18 cellular contexts compared by ENCODE assay signal in genomic region chr17:68910789-68911431, GRCh38. TPM values are rescaled to one million over a fixed set of nuclear protein-coding genes. Genes with fewer than 3 reads are reported as not detected.
A peak's percentile ranks its signal among the peaks of the same experiment; 100 is the strongest.
DNase-seq lines count a peak whose midpoint lies in the region; TF ChIP-seq lines count a peak whose summit lies in the region.
"Had no signal": no experiment of that assay in that cellular context is flagged by ENCODE, and none has a peak within 500 bp of the region (broad histone marks: within the 10 kb centered on the region; RNA-seq: fewer than 3 reads in every experiment).

No MANE protein-coding gene starts in this region.

- peak overlapping the region; percentile 25 for H2BK15ac ChIP-seq in neuronal stem cell (ENCODE audit: low read length)

- POLR2A ChIA-PET in A673 (lab: Charles Lee; ENCODE audit: low non-redundant PET) = no interaction called here

- H3K4me1 Mint-ChIP-seq in glutamatergic neuron (ENCODE audit: low read depth, unreplicated experiment) = peaks cover 4% of the 10 kb centered on the region
- H3K4me1 Mint-ChIP-seq in T-helper 2 cell treated with Interferon-gamma antibody and Interleukin-4, amounts not matched to agents 5 μg/mL and 100 μg/mL, for 36 hours (ENCODE audit: low read depth) = no peaks in the 10 kb centered on the region

- intact Hi-C loops in mammary epithelial cell (cut with micrococcal nuclease) = loop anchor here (1.0 to 5.0 kb wide), 3 partner anchors 117 to 326 kb away; no protein-coding TSS in a partner anchor
- intact Hi-C loops in testis (cut with DNase I; ENCODE audit: low total_unique reads) = no loop called here
- intact Hi-C loops in A673 (cut with micrococcal nuclease; ENCODE audit: unreplicated experiment) = loop anchor here (2.0 kb wide), 1 partner anchor 134 kb away; no protein-coding TSS in a partner anchor
- intact Hi-C loops in spleen (cut with DNase I; ENCODE audit: low total_unique reads) = no loop called here

- no peak overlapping the region for H4K8ac ChIP-seq in neuronal stem cell (ENCODE audit: low read depth, low read length)

- H4K20me1 ChIP-seq in mammary epithelial cell (ENCODE audit: insufficient read depth, low read length) = no peaks in the 10 kb centered on the region

- no peak overlapping the region for H3K27ac Mint-ChIP-seq in glutamatergic neuron (ENCODE audit: unreplicated experiment)
- no peak overlapping the region for H3K27ac Mint-ChIP-seq in T-helper 2 cell treated with Interferon-gamma antibody and Interleukin-4, amounts not matched to agents 5 μg/mL and 100 μg/mL, for 36 hours

- no peak overlapping the region for H3K4me3 Mint-ChIP-seq in glutamatergic neuron (ENCODE audit: unreplicated experiment)
- H3K4me3 Mint-ChIP-seq in T-helper 2 cell treated with Interferon-gamma antibody and Interleukin-4, amounts not matched to agents 5 μg/mL and 100 μg/mL, for 36 hours = no peak overlapping the region
- H3K4me3 Mint-ChIP-seq: neural crest cell had no signal

- H3K79me2 ChIP-seq in mammary epithelial cell (ENCODE audit: insufficient read depth, low read length) = no peaks in the 10 kb centered on the region

- H2AK5ac ChIP-seq in neuronal stem cell (ENCODE audit: low read depth, low read length) = no peak overlapping the region

- no peak for TF ChIP-seq CTCF in mammary epithelial cell (conservative IDR thresholded peaks at IDR 0.05 in 1 of 2, IDR thresholded peaks at IDR 0.05 in 1 of 2; ENCODE audit: extremely low read depth in 1 of 2, insufficient read depth in 1 of 2, low read depth in 1 of 2, low read length in 2 of 2)
- TF ChIP-seq CTCF in glutamatergic neuron (IDR thresholded peaks at IDR 0.05; ENCODE audit: partially characterized antibody, unreplicated experiment) = no peak
- TF ChIP-seq CTCF in testis (IDR thresholded peaks at IDR 0.05) = no peak
- no peak for TF ChIP-seq CTCF in A673 (conservative IDR thresholded peaks at IDR 0.05; ENCODE audit: low read depth, low read length)
- TF ChIP-seq CTCF in spleen (IDR thresholded peaks at IDR 0.05 in 8 of 11, conservative IDR thresholded peaks at IDR 0.05 in 3 of 11) = no peak

- no TSS peak for BruUV-seq in mammary epithelial cell (replicated peaks; lab: Mats Ljungman, UMichigan)
- no TSS peak for BruUV-seq in A673 (replicated peaks; lab: Mats Ljungman, UMichigan)

- H3K9me3 ChIP-seq in mammary epithelial cell (replicated peaks; ENCODE audit: insufficient read depth, low read length) = no peaks in the 10 kb centered on the region
- H3K9me3 ChIP-seq in neuronal stem cell (replicated peaks in 1 of 2; ENCODE audit: control insufficient read depth in 2 of 2, insufficient read depth in 1 of 2, low read depth in 1 of 2, low read length in 2 of 2) = peaks cover 0 to 6% of the 10 kb centered on the region in 2 donors
- H3K9me3 ChIP-seq in testis = no peaks in the 10 kb centered on the region
- no peaks in the 10 kb centered on the region for H3K9me3 ChIP-seq in A673 (ENCODE audit: low read depth, low read length, poor library complexity, severe bottlenecking)
- peaks cover 0 to 7% (median 0%) of the 10 kb centered on the region in 8 donors for H3K9me3 ChIP-seq in spleen
- H3K9me3 ChIP-seq: SJCRH30, thoracic aorta had no signal

- H3K27me3 ChIP-seq in mammary epithelial cell (ENCODE audit: insufficient read depth, low read length) = no peaks in the 10 kb centered on the region
- H3K27me3 ChIP-seq in neuronal stem cell (ENCODE audit: control insufficient read depth in 3 of 3, insufficient read depth in 3 of 3, low read depth in 1 of 3, low read length in 3 of 3) = no peaks in the 10 kb centered on the region
- no peaks in the 10 kb centered on the region for H3K27me3 ChIP-seq in testis
- H3K27me3 ChIP-seq in A673 (replicated peaks; ENCODE audit: insufficient read depth, low read depth, low read length, poor library complexity) = no peaks in the 10 kb centered on the region
- no peaks in the 10 kb centered on the region for H3K27me3 ChIP-seq in spleen (replicated peaks in 1 of 7)
- H3K27me3 ChIP-seq: adrenal gland, SJCRH30 had no signal

- TF ChIP-seq POLR2A in testis (IDR thresholded peaks at IDR 0.05) (no peak), spleen (IDR thresholded peaks at IDR 0.05) (no peak)

- H3K18ac ChIP-seq in neuronal stem cell (ENCODE audit: low read length) = peak overlapping the region; percentile 6

- H3K9ac ChIP-seq in mammary epithelial cell (ENCODE audit: insufficient read depth, low read length) = no peak overlapping the region
- H3K9ac ChIP-seq in neuronal stem cell (ENCODE audit: low read depth, low read length, poor library complexity) = no peak overlapping the region

- H3K4me1 ChIP-seq in mammary epithelial cell (ENCODE audit: insufficient read depth, low read length) = peaks cover 26% of the 10 kb centered on the region
- peaks cover 0 to 2% of the 10 kb centered on the region in 2 donors for H3K4me1 ChIP-seq in neuronal stem cell (ENCODE audit: control insufficient read depth in 2 of 2, insufficient read depth in 1 of 2, low read depth in 1 of 2, low read length in 2 of 2)
- peaks cover 13% of the 10 kb centered on the region for H3K4me1 ChIP-seq in testis
- peaks cover 22% of the 10 kb centered on the region for H3K4me1 ChIP-seq in A673 (ENCODE audit: insufficient read depth, low read length, poor library complexity, severe bottlenecking)
- peaks cover 0 to 11% (median 0%) of the 10 kb centered on the region in 6 donors for H3K4me1 ChIP-seq in spleen
- H3K4me1 ChIP-seq: SJCRH30 had no signal

- no peak for DNase-seq in mammary epithelial cell
- DNase-seq in glutamatergic neuron = peak; percentile 13
- no peak for DNase-seq in neuronal stem cell (ENCODE audit: low spot score)
- DNase-seq in testis = no peak
- no peak for DNase-seq in HuH-7 (ENCODE audit: low spot score)
- no peak for DNase-seq in A673 (ENCODE audit: low spot score)
- DNase-seq in T-helper 2 cell treated with Interferon-gamma antibody and Interleukin-4, amounts not matched to agents 5 μg/mL and 100 μg/mL, for 36 hours (ENCODE audit: low spot score) = no peak
- DNase-seq in spleen = no peak
- DNase-seq: cerebellar nuclear complex; NCI-H187; stimulated activated CD4-positive, alpha-beta T cell treated with anti-CD3 and anti-CD28 coated beads, Interleukin-4, amount 100 ng/mL, for 1 hour; T-helper 9 cell had no signal

- no peak overlapping the region for H3K27ac ChIP-seq in mammary epithelial cell (ENCODE audit: insufficient read depth, low read depth, low read length)
- H3K27ac ChIP-seq in neuronal stem cell (replicated peaks; ENCODE audit: low read length) = no peak overlapping the region
- peak overlapping the region; percentile 46 to 85 for H3K27ac ChIP-seq in testis
- H3K27ac ChIP-seq in A673 (ENCODE audit: low read depth, low read length, poor library complexity, severe bottlenecking) = no peak overlapping the region
- peak overlapping the region in 4 of 8 donors; percentile 14 to 56 (median 28) for H3K27ac ChIP-seq in spleen
- H3K27ac ChIP-seq: SJCRH30 had no signal

- H2BK120ac ChIP-seq in neuronal stem cell (ENCODE audit: low read depth, low read length) = no peak overlapping the region

- H4K91ac ChIP-seq in neuronal stem cell (ENCODE audit: low read depth, low read length, poor library complexity) = no peak overlapping the region

- no peak overlapping the region for H2BK5ac ChIP-seq in neuronal stem cell (ENCODE audit: low read length)

- no peaks in the 10 kb centered on the region for H3K79me1 ChIP-seq in neuronal stem cell (ENCODE audit: low read depth, low read length)

- H3K23ac ChIP-seq in neuronal stem cell (ENCODE audit: low read depth, low read length, poor library complexity) = no peak overlapping the region

- H3K9me3 Mint-ChIP-seq in glutamatergic neuron (ENCODE audit: unreplicated experiment) = no peaks in the 10 kb centered on the region
- H3K9me3 Mint-ChIP-seq in T-helper 2 cell treated with Interferon-gamma antibody and Interleukin-4, amounts not matched to agents 5 μg/mL and 100 μg/mL, for 36 hours = no peaks in the 10 kb centered on the region

- WGBS in mammary epithelial cell (ENCODE audit: low coverage, missing lambda C conversion rate) = 100% methylated on average over 2 of the region's 2 CpGs
- no CpG with 5 or more reads among the region's 2 CpGs for WGBS in neuronal stem cell (ENCODE audit: extremely low coverage in 2 of 2, insufficient read length in 2 of 2, insufficient replicate concordance in 1 of 2), 2 donors
- 83 to 91% methylated on average over 2 of the region's 2 CpGs for WGBS in testis, 2 donors
- 83 to 96% (median 93%) methylated on average over 2 of the region's 2 CpGs for WGBS in spleen, 5 donors

- H2BK12ac ChIP-seq in neuronal stem cell (ENCODE audit: low read length) = no peak overlapping the region

- no peaks in the 10 kb centered on the region for H3K36me3 ChIP-seq in mammary epithelial cell (ENCODE audit: insufficient read depth, low read length)
- H3K36me3 ChIP-seq in neuronal stem cell (replicated peaks in 1 of 2; ENCODE audit: control insufficient read depth in 2 of 2, insufficient read depth in 2 of 2, low read length in 2 of 2) = peaks cover 0 to 5% of the 10 kb centered on the region in 2 donors
- H3K36me3 ChIP-seq in testis (ENCODE audit: low read depth, missing control alignments) = no peaks in the 10 kb centered on the region
- no peaks in the 10 kb centered on the region for H3K36me3 ChIP-seq in A673 (ENCODE audit: insufficient read depth, low read length, poor library complexity, severe bottlenecking)
- peaks cover 0 to 5% (median 0%) of the 10 kb centered on the region in 6 donors for H3K36me3 ChIP-seq in spleen
- H3K36me3 ChIP-seq: adrenal gland, SJCRH30, thoracic aorta had no signal

- H3K4me3 ChIP-seq in mammary epithelial cell (replicated peaks in 1 of 3; ENCODE audit: insufficient read depth in 1 of 3, low read depth in 2 of 3, low read length in 3 of 3) (no peak overlapping the region), neuronal stem cell (ENCODE audit: low read length in 2 of 2) (no peak overlapping the region), testis (no peak overlapping the region), A673 (ENCODE audit: low read depth, low read length, poor library complexity, severe bottlenecking) (no peak overlapping the region), spleen (no peak overlapping the region)
- H3K4me3 ChIP-seq: adrenal gland, SJCRH30, thoracic aorta had no signal

- H3K4ac ChIP-seq in neuronal stem cell (ENCODE audit: low read length) = no peak overlapping the region

- CTCF ChIA-PET in mammary epithelial cell (lab: Charles Lee; ENCODE audit: low non-redundant PET) (no interaction called here), A673 (lab: Charles Lee) (interaction anchor here (0.6 kb wide), 2 partner anchors 10 to 94 kb away, joined by 3 to 6 read pairs; no protein-coding TSS in a partner anchor)

- H3K14ac ChIP-seq in neuronal stem cell (ENCODE audit: low read length) = no peak overlapping the region

- peak overlapping the region; percentile 90 for H2AFZ ChIP-seq in mammary epithelial cell (ENCODE audit: low read depth, low read length)
- H2AFZ ChIP-seq in neuronal stem cell (ENCODE audit: low read length) = no peak overlapping the region

- no peak overlapping the region for H3K4me2 ChIP-seq in mammary epithelial cell (ENCODE audit: insufficient read depth, low read depth, low read length)
- no peak overlapping the region for H3K4me2 ChIP-seq in neuronal stem cell (ENCODE audit: insufficient read depth, low read length, poor library complexity, severe bottlenecking)

- dilution Hi-C loops in mammary epithelial cell (cut with HindIII; ENCODE audit: low sequenced_read_pairs) = no loop called here

- H3K27me3 Mint-ChIP-seq in glutamatergic neuron (ENCODE audit: unreplicated experiment) = peaks cover 3% of the 10 kb centered on the region
- H3K27me3 Mint-ChIP-seq in T-helper 2 cell treated with Interferon-gamma antibody and Interleukin-4, amounts not matched to agents 5 μg/mL and 100 μg/mL, for 36 hours (ENCODE audit: low read depth) = no peaks in the 10 kb centered on the region

- in situ Hi-C loops in mammary epithelial cell (cut with MboI; ENCODE audit: low sequenced_read_pairs in 2 of 2) = no loop called here

- no peaks in the 10 kb centered on the region for H3K36me3 Mint-ChIP-seq in glutamatergic neuron (ENCODE audit: unreplicated experiment)
- no peaks in the 10 kb centered on the region for H3K36me3 Mint-ChIP-seq in T-helper 2 cell treated with Interferon-gamma antibody and Interleukin-4, amounts not matched to agents 5 μg/mL and 100 μg/mL, for 36 hours (ENCODE audit: low read depth)

RNA-seq across cellular contexts. Expression of gene ABCA8, which starts 44.3 kb away (rescaled TPM):
- under 1 TPM in 1 of 2 donors, not detected in 1; under 0.01 TPM for total RNA-seq in mammary epithelial cell
- not detected for polyA plus RNA-seq in mammary epithelial cell
- not detected for polyA minus RNA-seq in mammary epithelial cell
- total RNA-seq in glutamatergic neuron (ENCODE audit: unreplicated experiment) = not detected
- polyA plus RNA-seq in neuronal stem cell (2013, experiment 1 of 2) = 0.03 TPM
- not detected for polyA plus RNA-seq in neuronal stem cell (2013, experiment 2 of 2)
- total RNA-seq in testis = 100 to 1,000 TPM; 188 to 249 TPM
- polyA plus RNA-seq in testis (ENCODE audit: insufficient read depth, low read depth, low replicate concordance) = 45.6 TPM
- total RNA-seq in A673 (2021) = 0.90 TPM in 2 replicates
- 10 to 100 TPM; 23.2 to 89.4 (median 66.6) TPM for total RNA-seq in spleen
- polyA plus RNA-seq in spleen = 1 to 10 TPM; 1.1 to 7.1 (median 2.9) TPM
- total RNA-seq: G401, lung microvascular endothelial cell, SJCRH30 had no signal

Comparison
In these comparisons a context has a peak if more than half of its experiments do, and no peak if none do; other contexts are left out.
1. H3K27ac ChIP-seq: peak in testis (2 of 2); none in mammary epithelial cell (single experiment), neuronal stem cell (single experiment) and A673 (single experiment).
2. RNA of gene ABCA8, which starts 44.3 kb away (total RNA-seq): 188 to 249 TPM in testis and 23.2 to 89.4 TPM in spleen; 0.90 TPM in A673, under 0.01 TPM in mammary epithelial cell and not detected in glutamatergic neuron (single experiment); every median in the first group is over 10 times any median in the second.
3. intact Hi-C loops: an anchor here in mammary epithelial cell (1.0 to 5.0 kb wide) and A673 (2.0 kb wide); none called in testis and spleen.